9 cellular contexts compared by ENCODE assay signal in genomic region chr14:59254146-59254910, GRCh38.
A peak's percentile ranks its signal among the peaks of the same experiment; 100 is the strongest.
DNase-seq lines count a peak whose midpoint lies in the region; TF ChIP-seq lines count a peak whose summit lies in the region.
"Had no signal": no experiment of that assay in that cellular context is flagged by ENCODE, and none has a peak within 500 bp of the region (broad histone marks: within the 10 kb centered on the region; RNA-seq: fewer than 3 reads in every experiment).

No MANE protein-coding gene starts in this region.

- no peaks in the 10 kb centered on the region for H3K27me3 ChIP-seq in liver (ENCODE audit: control insufficient read depth in 4 of 4, insufficient read depth in 4 of 4, low read length in 3 of 4)
- no peaks in the 10 kb centered on the region for H3K27me3 ChIP-seq in uterus

- H3K9me3 ChIP-seq in liver (ENCODE audit: control insufficient read depth in 4 of 4, low read length in 3 of 4), result no peaks in the 10 kb centered on the region
- H3K9me3 ChIP-seq in uterus, result no peaks in the 10 kb centered on the region

- H3K36me3 ChIP-seq in liver (ENCODE audit: control insufficient read depth in 4 of 4, insufficient read depth in 3 of 4, low read depth in 1 of 4, low read length in 3 of 4) (no peaks in the 10 kb centered on the region), uterus (no peaks in the 10 kb centered on the region)

- peaks cover 70% of the 10 kb centered on the region for H3K4me1 Mint-ChIP-seq in brain
- H3K4me1 Mint-ChIP-seq in activated CD4-positive, alpha-beta memory T cell treated with anti-CD3 and anti-CD28 coated beads for 36 hours (ENCODE audit: low read depth), result no peaks in the 10 kb centered on the region

- H3K36me3 Mint-ChIP-seq in brain, result peaks cover 30% of the 10 kb centered on the region
- peaks cover 3% of the 10 kb centered on the region for H3K36me3 Mint-ChIP-seq in activated CD4-positive, alpha-beta memory T cell treated with anti-CD3 and anti-CD28 coated beads for 36 hours
- H3K36me3 Mint-ChIP-seq: CD4-positive, CD25-positive, alpha-beta regulatory T cell had no signal

- H3K27ac Mint-ChIP-seq in brain, result peak overlapping the region in 3 of 5 experiments; percentile 51 to 81 (median 67)
- H3K27ac Mint-ChIP-seq in activated CD4-positive, alpha-beta memory T cell treated with anti-CD3 and anti-CD28 coated beads for 36 hours, result no peak overlapping the region

- peak; percentile 42 for DNase-seq in NCI-H82 (lab: John Stamatoyannopoulos, UW)
- no peak for DNase-seq in NCI-H82 treated with DMSO at 0.1 percent for 48 hours (lab: John Stamatoyannopoulos, UW; ENCODE audit: unreplicated experiment)
- DNase-seq in uterus, result peak; percentile 58 to 66
- DNase-seq in activated CD4-positive, alpha-beta memory T cell treated with anti-CD3 and anti-CD28 coated beads for 36 hours, result no peak
- no peak for DNase-seq in NCI-H2081 treated with DMSO at 0.1 percent for 48 hours (lab: John Stamatoyannopoulos, UW)
- no peak for DNase-seq in DMS114 treated with DMSO at 0.1 percent for 48 hours (lab: John Stamatoyannopoulos, UW; ENCODE audit: unreplicated experiment)
- DNase-seq: CD4-positive, CD25-positive, alpha-beta regulatory T cell had no signal

- peak in 1 of 2 donors; percentile 32 for TF ChIP-seq RAD21 in liver (IDR thresholded peaks at IDR 0.05)

- peaks cover 1 to 17% (median 3%) of the 10 kb centered on the region in 4 donors for H3K4me1 ChIP-seq in liver (ENCODE audit: control insufficient read depth in 4 of 4, insufficient read depth in 4 of 4, low read length in 3 of 4)
- peaks cover 16 to 29% of the 10 kb centered on the region in 2 donors for H3K4me1 ChIP-seq in uterus

- no peaks in the 10 kb centered on the region for H3K27me3 Mint-ChIP-seq in brain
- H3K27me3 Mint-ChIP-seq in activated CD4-positive, alpha-beta memory T cell treated with anti-CD3 and anti-CD28 coated beads for 36 hours, result no peaks in the 10 kb centered on the region
- H3K27me3 Mint-ChIP-seq: CD4-positive, CD25-positive, alpha-beta regulatory T cell had no signal

- CTCF ChIA-PET in activated CD4-positive, alpha-beta memory T cell treated with anti-CD3 and anti-CD28 coated beads for 36 hours (lab: Charles Lee), result no interaction called here

- peak overlapping the region in 1 of 5 experiments; percentile 42 for H3K4me3 Mint-ChIP-seq in brain
- no peak overlapping the region for H3K4me3 Mint-ChIP-seq in activated CD4-positive, alpha-beta memory T cell treated with anti-CD3 and anti-CD28 coated beads for 36 hours
- H3K4me3 Mint-ChIP-seq: CD4-positive, CD25-positive, alpha-beta regulatory T cell had no signal

- 57% methylated on average over 7 of the region's 7 CpGs for WGBS in liver

- no peaks in the 10 kb centered on the region for H3K9me3 Mint-ChIP-seq in brain
- H3K9me3 Mint-ChIP-seq in activated CD4-positive, alpha-beta memory T cell treated with anti-CD3 and anti-CD28 coated beads for 36 hours, result no peaks in the 10 kb centered on the region

- no peak for TF ChIP-seq POLR2A in uterus (IDR thresholded peaks at IDR 0.05)

- POLR2A ChIA-PET in activated CD4-positive, alpha-beta memory T cell treated with anti-CD3 and anti-CD28 coated beads for 36 hours (lab: Charles Lee), result no interaction called here

- H3K4me3 ChIP-seq in liver (ENCODE audit: low read depth in 1 of 3, low read length in 3 of 3) (no peak overlapping the region), uterus (no peak overlapping the region)

- H3K9ac ChIP-seq in liver (ENCODE audit: low read depth in 1 of 2, low read length in 2 of 2), result no peak overlapping the region

- H3K27ac ChIP-seq in liver (ENCODE audit: low read depth in 1 of 2, low read length in 2 of 2) (peak overlapping the region; percentile 44 to 57), uterus (peak overlapping the region; percentile 83)

- TF ChIP-seq CTCF in brain (conservative IDR thresholded peaks at IDR 0.05), result no peak
- no peak for TF ChIP-seq CTCF in liver (IDR thresholded peaks at IDR 0.05; ENCODE audit: low read depth, low read length, missing input control)
- TF ChIP-seq CTCF in uterus (IDR thresholded peaks at IDR 0.05), result no peak

- intact Hi-C loops in uterus (cut with DNase I; ENCODE audit: low total_unique reads), result no loop called here
- intact Hi-C loops in activated CD4-positive, alpha-beta memory T cell treated with anti-CD3 and anti-CD28 coated beads for 36 hours (cut with micrococcal nuclease), result no loop called here

TF ChIP-seq in liver, 16 proteins besides CTCF, POLR2A, EP300 and RAD21:
- TF ChIP-seq FOXA2 (IDR thresholded peaks at IDR 0.05) (no peak), RXRA (IDR thresholded peaks at IDR 0.05) (peak in 1 of 2 donors; percentile 9), NR2F2 (IDR thresholded peaks at IDR 0.05) (peak; percentile 57)

Comparison
In these comparisons a context has a peak if more than half of its experiments do, and no peak if none do; other contexts are left out.
1. DNase-seq: peak in NCI-H82 (single experiment) and uterus (2 of 2); none in NCI-H82 treated with DMSO at 0.1 percent for 48 hours (single experiment), activated CD4-positive, alpha-beta memory T cell treated with anti-CD3 and anti-CD28 coated beads for 36 hours (single experiment), NCI-H2081 treated with DMSO at 0.1 percent for 48 hours (single experiment) and DMS114 treated with DMSO at 0.1 percent for 48 hours (single experiment).